ENCODE assay signal across 18 cellular contexts in the genomic region with DNA sequence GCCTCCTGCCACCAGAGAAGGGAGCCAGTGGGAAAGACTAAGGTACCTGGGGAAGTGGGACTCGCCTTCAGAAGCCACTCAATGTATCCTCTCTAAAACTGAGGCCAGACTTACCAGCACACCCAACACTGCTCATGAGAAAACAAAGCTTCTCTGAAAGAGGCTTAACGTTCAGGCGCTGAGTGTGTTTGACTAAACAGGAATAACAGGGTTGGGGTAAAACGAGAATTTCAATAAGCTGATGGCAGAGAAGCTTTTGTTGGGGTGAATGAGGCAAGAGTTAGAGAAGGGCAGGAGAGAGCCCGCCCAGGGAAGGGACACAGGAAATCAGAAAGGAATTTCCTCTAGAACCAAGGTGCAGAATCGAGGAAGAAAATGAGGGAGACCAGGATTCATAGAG. TPM values are rescaled to one million over a fixed set of nuclear protein-coding genes. Genes with fewer than 3 reads are reported as not detected.
DNase-seq lines count a peak whose midpoint lies in the region; ATAC-seq, FAIRE-seq and TF ChIP-seq lines count a peak whose summit lies in the region.
"Had no signal": no experiment of that assay in that cellular context is flagged by ENCODE, and none has a peak within 500 bp of the region (broad histone marks: within the 10 kb centered on the region; RNA-seq: fewer than 3 reads in every experiment).

No MANE protein-coding gene starts in this region.

- peaks cover 22% of the 10 kb centered on the region for H3F3A ChIP-seq in PC-9 (ENCODE audit: insufficient read depth, low read depth)

- POLR2A ChIA-PET in PC-9 (lab: Charles Lee; ENCODE audit: unreplicated experiment): no interaction called here
- POLR2A ChIA-PET in CD8-positive, alpha-beta memory T cell (lab: Charles Lee): no interaction called here

- no peaks in the 10 kb centered on the region for H3K27me3 ChIP-seq in PC-9 (ENCODE audit: insufficient read depth, low read depth)
- no peaks in the 10 kb centered on the region for H3K27me3 ChIP-seq in CD8-positive, alpha-beta memory T cell (ENCODE audit: insufficient read depth, low read length, poor library complexity, severe bottlenecking)
- H3K27me3 ChIP-seq: BE2C had no signal

- H3K36me3 ChIP-seq in PC-9 (ENCODE audit: low read depth) (no peaks in the 10 kb centered on the region), mucosa of descending colon (ENCODE audit: low read depth) (no peaks in the 10 kb centered on the region)
- no peaks in the 10 kb centered on the region for H3K36me3 ChIP-seq in CD8-positive, alpha-beta memory T cell (ENCODE audit: insufficient read depth, low read length)
- H3K36me3 ChIP-seq: BE2C, HAP-1 had no signal

- H3K27ac ChIP-seq in PC-9: peak overlapping the region; percentile 35
- H3K27ac ChIP-seq in CD8-positive, alpha-beta memory T cell (ENCODE audit: low read depth, low read length): no peak overlapping the region
- H3K27ac ChIP-seq: C4-2B, GM23248 had no signal

- H3K9me2 ChIP-seq in PC-9 (ENCODE audit: insufficient read depth): no peaks in the 10 kb centered on the region

- H3K4me1 ChIP-seq in PC-9 (replicated peaks; ENCODE audit: insufficient read depth) (peaks cover 35% of the 10 kb centered on the region), mucosa of descending colon (ENCODE audit: low read depth) (no peaks in the 10 kb centered on the region)
- no peaks in the 10 kb centered on the region for H3K4me1 ChIP-seq in CD8-positive, alpha-beta memory T cell (ENCODE audit: insufficient read depth, low read length)
- H3K4me1 ChIP-seq: BE2C, HAP-1 had no signal

- ATAC-seq in esophagus mucosa (peak; percentile 71), GM21529 (IDR thresholded peaks at IDR 0.05; ENCODE audit: unreplicated experiment) (no peak), mucosa of descending colon (no peak)

- H2AFZ ChIP-seq in PC-9: no peak overlapping the region
- H2AFZ ChIP-seq: GM23248 had no signal

- DNase-seq in PC-9: peak; percentile 5 to 57
- no peak for DNase-seq in endothelial cell (ENCODE audit: low spot score)
- no peak for DNase-seq in type B pancreatic cell (ENCODE audit: extremely low spot score, unreplicated experiment)
- no peak for DNase-seq in CD8-positive, alpha-beta memory T cell
- no peak for DNase-seq in frontal cortex (ENCODE audit: low spot score in 2 of 2)
- no peak for DNase-seq in mucosa of descending colon
- DNase-seq: ACHN; BE2C; CD4-positive, alpha-beta T cell; DMS79 treated with DMSO at 0.1 percent for 48 hours; GF-D8; GM23248 had no signal

- CTCF ChIA-PET in PC-9 (lab: Charles Lee): interaction anchor here (1.0 kb wide), 1 partner anchor 33 kb away, joined by 3 read pairs; no protein-coding TSS in a partner anchor
- CTCF ChIA-PET in CD8-positive, alpha-beta memory T cell (lab: Charles Lee): no interaction called here

- H3K36me3 Mint-ChIP-seq in endothelial cell (ENCODE audit: low read depth, unreplicated experiment): no peaks in the 10 kb centered on the region
- H3K36me3 Mint-ChIP-seq in type B pancreatic cell: no peaks in the 10 kb centered on the region
- no peaks in the 10 kb centered on the region for H3K36me3 Mint-ChIP-seq in CD8-positive, alpha-beta memory T cell

- BruUV-seq in PC-9 (replicated peaks; lab: Mats Ljungman, UMichigan): no TSS peak

- H3K4me3 ChIP-seq in PC-9: no peak overlapping the region
- H3K4me3 ChIP-seq in CD8-positive, alpha-beta memory T cell (ENCODE audit: low read length): no peak overlapping the region
- no peak overlapping the region for H3K4me3 ChIP-seq in mucosa of descending colon
- H3K4me3 ChIP-seq: GM23248, HAP-1 had no signal

- H3K27me3 Mint-ChIP-seq in endothelial cell (ENCODE audit: unreplicated experiment): peaks cover 2% of the 10 kb centered on the region
- H3K27me3 Mint-ChIP-seq in type B pancreatic cell: peaks cover 3% of the 10 kb centered on the region
- H3K27me3 Mint-ChIP-seq in CD8-positive, alpha-beta memory T cell: peaks cover 13 to 36% of the 10 kb centered on the region in 2 donors

- no peaks in the 10 kb centered on the region for H4K20me1 ChIP-seq in PC-9 (ENCODE audit: insufficient read depth)

- intact Hi-C loops in PC-9 (cut with micrococcal nuclease; ENCODE audit: unreplicated experiment) (no loop called here), mucosa of descending colon (cut with DNase I, micrococcal nuclease) (no loop called here)

- TF ChIP-seq CTCF in PC-9 (conservative IDR thresholded peaks at IDR 0.05) (no peak), endothelial cell (IDR thresholded peaks at IDR 0.05; ENCODE audit: unreplicated experiment) (no peak), type B pancreatic cell (conservative IDR thresholded peaks at IDR 0.05) (no peak), mucosa of descending colon (IDR thresholded peaks at IDR 0.05) (no peak)

- H3K9me3 Mint-ChIP-seq in endothelial cell (ENCODE audit: unreplicated experiment) (no peaks in the 10 kb centered on the region), type B pancreatic cell (no peaks in the 10 kb centered on the region)
- peaks cover 0 to 9% (median 4%) of the 10 kb centered on the region in 5 donors for H3K9me3 Mint-ChIP-seq in CD8-positive, alpha-beta memory T cell
- H3K9me3 Mint-ChIP-seq: CD4-positive, alpha-beta T cell had no signal

- no peak for FAIRE-seq in frontal cortex (lab: Jason Lieb, UNC)
- FAIRE-seq: A204.1 had no signal

- H3K27ac Mint-ChIP-seq in endothelial cell (ENCODE audit: unreplicated experiment): peak overlapping the region; percentile 10
- peak overlapping the region; percentile 90 for H3K27ac Mint-ChIP-seq in type B pancreatic cell
- no peak overlapping the region for H3K27ac Mint-ChIP-seq in CD8-positive, alpha-beta memory T cell
- H3K27ac Mint-ChIP-seq: CD4-positive, alpha-beta T cell had no signal

- H3K4me3 Mint-ChIP-seq in endothelial cell (ENCODE audit: unreplicated experiment) (no peak overlapping the region), type B pancreatic cell (peak overlapping the region; percentile 63)
- no peak overlapping the region for H3K4me3 Mint-ChIP-seq in CD8-positive, alpha-beta memory T cell
- H3K4me3 Mint-ChIP-seq: CD4-positive, alpha-beta T cell had no signal

- no peaks in the 10 kb centered on the region for H3K79me2 ChIP-seq in PC-9 (ENCODE audit: low read depth)

- no peaks in the 10 kb centered on the region for H3K9me3 ChIP-seq in PC-9 (ENCODE audit: insufficient read depth, low read depth)
- H3K9me3 ChIP-seq in CD8-positive, alpha-beta memory T cell (ENCODE audit: low read length): no peaks in the 10 kb centered on the region
- no peaks in the 10 kb centered on the region for H3K9me3 ChIP-seq in mucosa of descending colon
- H3K9me3 ChIP-seq: BE2C, HAP-1 had no signal

- H3K4me1 Mint-ChIP-seq in endothelial cell (ENCODE audit: unreplicated experiment): peaks cover 24% of the 10 kb centered on the region
- H3K4me1 Mint-ChIP-seq in type B pancreatic cell (ENCODE audit: unreplicated experiment): no peaks in the 10 kb centered on the region
- H3K4me1 Mint-ChIP-seq in CD8-positive, alpha-beta memory T cell: no peaks in the 10 kb centered on the region

- H3K4me2 ChIP-seq in PC-9: peak overlapping the region; percentile 40

RNA-seq across cellular contexts. Expression of gene SPRR3, which starts 1.7 kb away (rescaled TPM):
- 0.57 TPM in 1 of 2 replicates, not detected in the other for total RNA-seq in PC-9 (2021)
- not detected for total RNA-seq in endothelial cell (ENCODE audit: unreplicated experiment)
- 10,043 TPM for total RNA-seq in esophagus mucosa
- total RNA-seq in type B pancreatic cell (ENCODE audit: low replicate concordance): 155 and 164 TPM in 2 replicates
- total RNA-seq in CD8-positive, alpha-beta memory T cell: not detected
- not detected for polyA plus RNA-seq in CD8-positive, alpha-beta memory T cell
- not detected for total RNA-seq in frontal cortex
- total RNA-seq in mucosa of descending colon: under 1 TPM in 1 of 3 donors, not detected in 2; 0.93 TPM
- total RNA-seq: CD4-positive, alpha-beta T cell; GM23248; H4 had no signal
- polyA plus RNA-seq: GM23248 had no signal

RNA-seq across cellular contexts. Expression of gene SPRR1A, which starts 15.9 kb away (rescaled TPM):
- total RNA-seq in PC-9 (2021) (not detected in 2 replicates), endothelial cell (ENCODE audit: unreplicated experiment) (not detected), esophagus mucosa (1,843 TPM), type B pancreatic cell (ENCODE audit: low replicate concordance) (22.2 and 36.3 TPM in 2 replicates), frontal cortex (not detected), mucosa of descending colon (not detected)
- not detected for total RNA-seq in CD8-positive, alpha-beta memory T cell
- polyA plus RNA-seq in CD8-positive, alpha-beta memory T cell: not detected
- total RNA-seq: CD4-positive, alpha-beta T cell; GM23248; H4 had no signal
- polyA plus RNA-seq: GM23248 had no signal

RNA-seq across cellular contexts. Expression of gene SPRR4, which starts 29.4 kb away (rescaled TPM):
- total RNA-seq in PC-9 (2021) (not detected in 2 replicates), endothelial cell (ENCODE audit: unreplicated experiment) (not detected), esophagus mucosa (not detected), type B pancreatic cell (ENCODE audit: low replicate concordance) (not detected in 2 replicates), frontal cortex (not detected), mucosa of descending colon (not detected)
- not detected for total RNA-seq in CD8-positive, alpha-beta memory T cell
- not detected for polyA plus RNA-seq in CD8-positive, alpha-beta memory T cell
- total RNA-seq: CD4-positive, alpha-beta T cell; GM23248; H4 had no signal
- polyA plus RNA-seq: GM23248 had no signal

RNA-seq across cellular contexts. Expression of gene SPRR1B, which starts 31.2 kb away (rescaled TPM):
- total RNA-seq in PC-9 (2021) (not detected in 2 replicates), endothelial cell (ENCODE audit: unreplicated experiment) (not detected), esophagus mucosa (2,894 TPM), type B pancreatic cell (ENCODE audit: low replicate concordance) (93.7 and 274 TPM in 2 replicates), frontal cortex (not detected), mucosa of descending colon (not detected)
- total RNA-seq in CD8-positive, alpha-beta memory T cell: not detected
- not detected for polyA plus RNA-seq in CD8-positive, alpha-beta memory T cell
- total RNA-seq: CD4-positive, alpha-beta T cell; GM23248; H4 had no signal
- polyA plus RNA-seq: GM23248 had no signal

RNA-seq across cellular contexts. Expression of gene SPRR2D, which starts 41.1 kb away (rescaled TPM):
- total RNA-seq in PC-9 (2021): not detected in 2 replicates
- not detected for total RNA-seq in endothelial cell (ENCODE audit: unreplicated experiment)
- total RNA-seq in esophagus mucosa: 1,669 TPM
- total RNA-seq in type B pancreatic cell (ENCODE audit: low replicate concordance): 1.6 TPM in 1 of 2 replicates, not detected in the other
- not detected for total RNA-seq in CD8-positive, alpha-beta memory T cell
- not detected for polyA plus RNA-seq in CD8-positive, alpha-beta memory T cell
- total RNA-seq in frontal cortex: not detected
- under 1 TPM in 1 of 3 donors, not detected in 2; 0.41 TPM for total RNA-seq in mucosa of descending colon
- total RNA-seq: CD4-positive, alpha-beta T cell; GM23248; H4 had no signal
- polyA plus RNA-seq: GM23248 had no signal

Comparison
In these comparisons a context has a peak if more than half of its experiments do, and no peak if none do; other contexts are left out.
1. DNase-seq: peak in PC-9 (2 of 2); none in endothelial cell (single experiment), type B pancreatic cell (single experiment), CD8-positive, alpha-beta memory T cell (0 of 5), frontal cortex (0 of 2) and mucosa of descending colon (0 of 3).
2. H3K27ac Mint-ChIP-seq: peak in endothelial cell (single experiment) and type B pancreatic cell (single experiment); none in CD8-positive, alpha-beta memory T cell (0 of 8).
3. RNA of gene SPRR3, which starts 1.7 kb away (total RNA-seq): 10,043 TPM in esophagus mucosa (single experiment) and 155 to 164 TPM in type B pancreatic cell; 0.57 TPM in PC-9, not detected in endothelial cell (single experiment), not detected in CD8-positive, alpha-beta memory T cell, not detected in frontal cortex (single experiment) and 0.93 TPM in mucosa of descending colon; every median in the first group is over 10 times any median in the second.
4. RNA of gene SPRR1A, which starts 15.9 kb away (total RNA-seq): 1,843 TPM in esophagus mucosa (single experiment); 22.2 to 36.3 TPM in type B pancreatic cell, not detected in PC-9, not detected in endothelial cell (single experiment), not detected in CD8-positive, alpha-beta memory T cell, not detected in frontal cortex (single experiment) and not detected in mucosa of descending colon; every median in the first group is over 10 times any median in the second.